Comparison of ENCODE assay signal across 1 cellular context in the genomic region with DNA sequence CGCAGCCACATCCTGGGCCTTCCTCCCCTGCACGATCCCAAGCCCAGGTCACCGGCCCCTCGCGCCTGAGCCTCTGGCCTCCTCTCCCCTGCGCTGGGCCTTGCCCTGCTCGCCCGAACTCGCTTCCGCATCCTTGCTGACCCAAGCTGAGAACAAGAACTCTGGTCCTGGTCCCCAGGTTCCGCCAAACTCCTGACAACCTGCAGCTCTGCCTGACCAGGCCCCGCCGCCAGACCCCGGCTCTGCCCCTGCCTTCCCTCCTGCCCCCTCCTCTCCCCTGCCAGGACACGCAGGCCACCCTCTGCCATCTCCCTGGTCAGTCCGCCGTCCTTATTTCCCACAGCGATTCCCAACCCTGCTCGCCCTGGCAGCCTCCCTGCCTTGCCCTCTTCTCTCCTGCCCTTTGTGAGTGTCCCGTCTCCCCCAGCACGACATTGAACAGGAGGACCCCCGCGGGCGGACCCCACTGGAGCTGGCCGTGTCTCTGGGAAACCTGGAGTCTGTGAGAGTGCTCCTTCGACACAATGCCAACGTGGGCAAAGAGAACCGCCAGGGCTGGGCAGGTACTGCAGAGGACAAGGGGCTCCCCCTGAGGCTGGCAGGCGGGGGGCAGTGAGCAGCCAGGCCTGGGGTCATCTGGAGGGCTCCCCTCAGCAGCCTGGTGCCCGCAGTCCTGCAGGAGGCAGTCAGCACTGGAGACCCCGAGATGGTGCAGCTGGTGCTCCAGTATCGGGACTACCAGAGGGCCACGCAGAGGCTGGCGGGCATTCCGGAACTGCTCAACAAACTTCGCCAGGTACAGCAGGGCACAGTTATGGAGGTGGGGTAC.
TF ChIP-seq lines count a peak whose summit lies in the region.

No MANE protein-coding gene starts in this region.

TF ChIP-seq in A549, 52 proteins besides CTCF, POLR2A, EP300 and RAD21 (continued from another document):
- TF ChIP-seq, protein P1, sequence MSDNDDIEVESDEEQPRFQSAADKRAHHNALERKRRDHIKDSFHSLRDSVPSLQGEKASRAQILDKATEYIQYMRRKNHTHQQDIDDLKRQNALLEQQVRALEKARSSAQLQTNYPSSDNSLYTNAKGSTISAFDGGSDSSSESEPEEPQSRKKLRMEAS (IDR thresholded peaks at IDR 0.05) = no peak
- TF ChIP-seq RARB (CRISPR knock-in tag; IDR thresholded peaks at IDR 0.05) (no peak), KDM1A (IDR thresholded peaks at IDR 0.05; ENCODE audit: low read depth) (no peak), SMC3 (IDR thresholded peaks at IDR 0.05) (no peak)
